11 cellular contexts compared by ENCODE assay signal in the genomic region with DNA sequence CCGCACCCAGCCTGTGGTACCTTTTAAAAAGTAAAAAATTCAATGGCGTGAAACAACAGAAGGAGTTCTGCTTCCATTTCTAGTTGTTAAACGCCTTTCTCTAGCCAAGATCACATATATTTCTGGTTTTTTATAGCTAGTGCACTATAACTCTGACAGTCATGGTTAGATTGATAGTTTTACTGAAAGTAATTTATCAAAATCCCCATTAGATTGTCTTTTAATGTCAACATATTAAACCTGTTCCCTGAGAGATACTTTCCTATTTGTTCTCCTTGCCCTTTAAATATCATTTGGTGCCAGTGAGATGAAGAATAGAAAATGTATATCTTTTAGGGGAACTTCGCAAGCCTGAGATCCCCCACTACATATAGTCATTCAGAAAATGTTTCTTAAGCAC. TPM values are rescaled to one million over a fixed set of nuclear protein-coding genes. Genes with fewer than 3 reads are reported as not detected.
DNase-seq lines count a peak whose midpoint lies in the region; ATAC-seq, FAIRE-seq and TF ChIP-seq lines count a peak whose summit lies in the region.
"Had no signal": no experiment of that assay in that cellular context is flagged by ENCODE, and none has a peak within 500 bp of the region (broad histone marks: within the 10 kb centered on the region; RNA-seq: fewer than 3 reads in every experiment).

No MANE protein-coding gene starts in this region.

- in situ Hi-C loops in K562 (cut with MboI), result no loop called here

- H3K9me3 Mint-ChIP-seq in stimulated activated naive B cell treated with anti-CD40 and anti-IgM and Interleukin-4, amounts not matched to agents 10 μg/mL and 1 μg/mL and 100 μg/mL, for 72 hours, result no peaks in the 10 kb centered on the region

- no peak for ATAC-seq in K562
- ATAC-seq in stimulated activated naive B cell treated with anti-CD40 and anti-IgM and Interleukin-4, amounts not matched to agents 10 μg/mL and 1 μg/mL and 100 μg/mL, for 72 hours (replicated peaks), result peak; percentile 40 to 42
- no peak for ATAC-seq in GM19023 (IDR thresholded peaks at IDR 0.05; ENCODE audit: unreplicated experiment)
- ATAC-seq in HG03565 (IDR thresholded peaks at IDR 0.05; ENCODE audit: unreplicated experiment), result no peak
- ATAC-seq: psoas muscle had no signal

- intact Hi-C loops in K562 (cut with micrococcal nuclease), result no loop called here

- no peak for TF ChIP-seq RAD21 in K562 (CRISPR knock-in tag; conservative IDR thresholded peaks at IDR 0.05 in 1 of 2, IDR thresholded peaks at IDR 0.05 in 1 of 2)

- H3K36me3 ChIP-seq in GM06990 (ENCODE audit: control insufficient read depth, insufficient read depth, low read length) (no peaks in the 10 kb centered on the region; the same call in 1 of the 2 replicates), K562 (ENCODE audit: control insufficient read depth, insufficient read depth, low read length) (peaks cover 43% of the 10 kb centered on the region)

- H3K4me1 ChIP-seq in K562 (replicated peaks in 1 of 2; ENCODE audit: control insufficient read depth in 2 of 2, insufficient read depth in 2 of 2, low read length in 2 of 2), result peaks cover 34 to 74% of the 10 kb centered on the region in 2 experiments

- no peak for TF ChIP-seq EP300 in K562 (IDR thresholded peaks at IDR 0.05; ENCODE audit: low read length)

- H3K4me1 Mint-ChIP-seq in stimulated activated naive B cell treated with anti-CD40 and anti-IgM and Interleukin-4, amounts not matched to agents 10 μg/mL and 1 μg/mL and 100 μg/mL, for 72 hours, result peaks cover 50 to 86% of the 10 kb centered on the region in 2 donors

- CTCF ChIA-PET in K562 (lab: Yijun Ruan, JAX; ENCODE audit: low intra/inter-chr PET ratio), result no interaction called here

- no TSS peak for BruUV-seq in K562 (replicated peaks; lab: Mats Ljungman, UMichigan)

- peak overlapping the region; percentile 35 for H3K4me3 ChIP-seq in GM06990 (replicated peaks; ENCODE audit: low read depth, low read length)
- 0 out of 2 replicates have a peak overlapping the region, but pooled peaks have one; percentile 0 for H3K4me3 ChIP-seq in K562
- H3K4me3 ChIP-seq: psoas muscle had no signal

- peaks cover 46 to 61% of the 10 kb centered on the region in 2 donors for H3K36me3 Mint-ChIP-seq in stimulated activated naive B cell treated with anti-CD40 and anti-IgM and Interleukin-4, amounts not matched to agents 10 μg/mL and 1 μg/mL and 100 μg/mL, for 72 hours

- H3K79me2 ChIP-seq in K562 (ENCODE audit: control insufficient read depth, insufficient read depth, low read length), result peaks cover 100% of the 10 kb centered on the region

- no peak for TF ChIP-seq POLR2A in K562 (conservative IDR thresholded peaks at IDR 0.05)

- peak overlapping the region; percentile 95 for H3K27ac ChIP-seq in K562 (ENCODE audit: extremely low read depth, low read depth, low read length)
- H3K27ac ChIP-seq: psoas muscle had no signal

- no peaks in the 10 kb centered on the region for H3K27me3 Mint-ChIP-seq in stimulated activated naive B cell treated with anti-CD40 and anti-IgM and Interleukin-4, amounts not matched to agents 10 μg/mL and 1 μg/mL and 100 μg/mL, for 72 hours

- no peak for TF ChIP-seq CTCF in GM06990 (IDR thresholded peaks at IDR 0.05; ENCODE audit: insufficient read depth, low read length, poor library complexity, severe bottlenecking)
- TF ChIP-seq CTCF in K562 (IDR thresholded peaks at IDR 0.05 in 2 of 3, conservative IDR thresholded peaks at IDR 0.05 in 1 of 3; ENCODE audit: insufficient read depth in 2 of 3, low read depth in 1 of 3, low read length in 3 of 3), result no peak

- no peaks in the 10 kb centered on the region for H3K9me3 ChIP-seq in K562 (replicated peaks; ENCODE audit: control insufficient read depth, insufficient read depth, low read depth, low read length)
- H3K9me3 ChIP-seq: psoas muscle had no signal

- POLR2A ChIA-PET in K562 (lab: Yijun Ruan, JAX), result interaction anchor here (1.1 to 7.7 kb wide), 3 partner anchors 13 to 24 kb away, joined by 3 to 61 read pairs (median 6); no protein-coding TSS in a partner anchor

- H3K27me3 ChIP-seq in GM06990 (replicated peaks; ENCODE audit: control insufficient read depth, insufficient read depth, low read length) (no peaks in the 10 kb centered on the region), K562 (ENCODE audit: control insufficient read depth in 2 of 2, insufficient read depth in 2 of 2, low read length in 2 of 2) (no peaks in the 10 kb centered on the region)

- H3K9me1 ChIP-seq in K562 (ENCODE audit: control insufficient read depth, insufficient read depth, low read length), result no peaks in the 10 kb centered on the region

- peak overlapping the region; percentile 80 to 85 for H3K4me3 Mint-ChIP-seq in stimulated activated naive B cell treated with anti-CD40 and anti-IgM and Interleukin-4, amounts not matched to agents 10 μg/mL and 1 μg/mL and 100 μg/mL, for 72 hours

- H3K27ac Mint-ChIP-seq in stimulated activated naive B cell treated with anti-CD40 and anti-IgM and Interleukin-4, amounts not matched to agents 10 μg/mL and 1 μg/mL and 100 μg/mL, for 72 hours, result peak overlapping the region; percentile 99

- peak overlapping the region; percentile 93 for H3K4me2 ChIP-seq in K562 (ENCODE audit: insufficient read depth, low read length)

- H4K20me1 ChIP-seq in K562 (replicated peaks; ENCODE audit: control insufficient read depth, insufficient read depth, low read length), result no peaks in the 10 kb centered on the region

- no peak overlapping the region for H2AFZ ChIP-seq in K562 (ENCODE audit: low read depth, low read length)

- peak overlapping the region in 1 of 2 experiments; percentile 83; a peak in 2 of 4 replicates for H3K9ac ChIP-seq in K562 (ENCODE audit: insufficient read depth in 1 of 2, low read depth in 2 of 2, low read length in 2 of 2)

- FAIRE-seq in K562 (lab: Jason Lieb, UNC), result no peak
- FAIRE-seq: urothelium cell line had no signal

- DNase-seq in GM06990 (ENCODE audit: extremely low read depth, insufficient read length) (no peak), NAMALWA (ENCODE audit: low spot score) (peak; percentile 58), K562 (ENCODE audit: extremely low read depth in 1 of 4, low spot score in 3 of 4) (no peak), NCI-H187 treated with DMSO at 0.1 percent for 48 hours (lab: John Stamatoyannopoulos, UW) (no peak)
- no peak for DNase-seq in stimulated activated naive B cell treated with anti-CD40 and anti-IgM and Interleukin-4, amounts not matched to agents 10 μg/mL and 1 μg/mL and 100 μg/mL, for 72 hours
- DNase-seq: anterior cingulate cortex, IMR-90, psoas muscle had no signal

- 39% methylated on average over 4 of the region's 4 CpGs for WGBS in K562 (ENCODE audit: insufficient coverage, low coverage, missing lambda C conversion rate)

TF ChIP-seq in K562, 482 proteins besides CTCF, POLR2A, EP300 and RAD21 (continues in another document):
- TF ChIP-seq NCOR1 (IDR thresholded peaks at IDR 0.05) (no peak), E2F5 (CRISPR knock-in tag; IDR thresholded peaks at IDR 0.05) (no peak), ZNF384 (IDR thresholded peaks at IDR 0.05; ENCODE audit: low read depth, low read length) (no peak), PBX2 (CRISPR knock-in tag; IDR thresholded peaks at IDR 0.05; ENCODE audit: low read depth) (no peak), PBX2 (tag; conservative IDR thresholded peaks at IDR 0.05; ENCODE audit: low read depth) (peak; percentile 54; the same call in 1 of the 2 replicates), ZNF3 (CRISPR knock-in tag; IDR thresholded peaks at IDR 0.05) (peak; percentile 30; the same call in 1 of the 2 replicates), HNRNPUL1 (IDR thresholded peaks at IDR 0.05; ENCODE audit: low read length) (no peak)

RNA-seq across cellular contexts. Expression of gene SMAP2, which starts 7.3 kb away (rescaled TPM):
- 77.4 and 118 TPM in 2 replicates for total RNA-seq in K562 (2011; cell fraction: chromatin; rRNA removed; ENCODE audit: low replicate concordance)
- 37.0 and 50.1 TPM in 2 replicates for total RNA-seq in K562 (2011; cell fraction: nucleolus; rRNA removed)
- total RNA-seq in K562 (2011; cell fraction: nucleoplasm; rRNA removed), result 81.5 and 109 TPM in 2 replicates
- total RNA-seq in K562 (2014; rRNA removed) (80.1 and 98.2 TPM in 2 replicates), K562 (2014; rRNA removed; fragmentation: Illumina TruSeq; extraction: Trizol) (94.1 and 101 TPM in 2 replicates), K562 (2015; rRNA removed; fragmentation: Illumina TruSeq; extraction: Trizol) (89.1 and 92.4 TPM in 2 replicates), K562 (2021) (109 and 117 TPM in 2 replicates)
- polyA plus RNA-seq in K562 (2011; rRNA removed) (114 and 124 TPM in 2 replicates), K562 (2014; fragmentation: Illumina TruSeq; extraction: Trizol) (173 and 212 TPM in 2 replicates), K562 (2014; fragmentation: Nextera tagmentation; extraction: Ambion mirVana) (10 to 100 TPM; 38.7 to 47.3 TPM), K562 (2014; rRNA removed) (89.4 and 94.7 TPM in 2 replicates)
- polyA plus RNA-seq in K562 (2011; cell fraction: cytosol; rRNA removed), result 98.8 and 132 TPM in 2 replicates
- 81.2 and 89.1 TPM in 2 replicates for polyA plus RNA-seq in K562 (2011; cell fraction: nucleus; rRNA removed)
- 100 and 128 TPM in 2 replicates for polyA plus RNA-seq in K562 (2012)
- 129 and 160 TPM in 2 replicates for polyA minus RNA-seq in K562 (2011; rRNA and poly(A)+ RNA removed)
- 71.4 and 74.3 TPM in 2 replicates for polyA minus RNA-seq in K562 (2011; cell fraction: cytosol; rRNA and poly(A)+ RNA removed)
- 28.4 and 48.0 TPM in 2 replicates for polyA minus RNA-seq in K562 (2011; cell fraction: nucleus; rRNA and poly(A)+ RNA removed)

Comparison
In these comparisons a context has a peak if more than half of its experiments do, and no peak if none do; other contexts are left out.
1. ATAC-seq: peak in stimulated activated naive B cell treated with anti-CD40 and anti-IgM and Interleukin-4, amounts not matched to agents 10 μg/mL and 1 μg/mL and 100 μg/mL, for 72 hours (2 of 2); none in K562 (single experiment), GM19023 (single experiment) and HG03565 (single experiment).